8 cellular contexts compared by ENCODE assay signal in the genomic region with DNA sequence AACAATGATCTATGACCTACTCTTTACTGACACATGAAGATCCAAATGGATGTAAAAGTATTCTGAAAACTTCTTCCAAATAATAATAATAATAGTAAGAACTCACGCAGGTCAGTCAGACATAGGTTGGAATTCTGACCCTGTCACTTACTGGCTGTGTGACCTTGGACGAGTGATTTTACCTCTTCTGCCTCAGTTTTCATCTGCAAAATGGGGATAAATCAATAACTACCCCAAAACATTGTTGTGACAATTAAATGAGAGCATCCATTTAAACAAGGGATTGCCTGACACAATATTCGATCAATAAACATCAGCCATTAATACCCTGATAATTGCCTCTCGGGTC. TPM values are rescaled to one million over a fixed set of nuclear protein-coding genes. Genes with fewer than 3 reads are reported as not detected.
DNase-seq lines count a peak whose midpoint lies in the region; ATAC-seq and TF ChIP-seq lines count a peak whose summit lies in the region.

No MANE protein-coding gene starts in this region.

- no peak for TF ChIP-seq CTCF in neural cell (IDR thresholded peaks at IDR 0.05; ENCODE audit: poor library complexity, severe bottlenecking)

- ATAC-seq in left colon (no peak), HG02623 (IDR thresholded peaks at IDR 0.05; ENCODE audit: unreplicated experiment) (no peak)

- H2AFZ ChIP-seq in neural cell (ENCODE audit: low read depth, low read length) = peak overlapping the region; percentile 94

- H4K20me1 ChIP-seq in BLaER1 treated with 17β-estradiol and CSF1 and Interleukin-3, amounts not matched to agents 10 nM and 100 nM = peaks cover 0 to 19% (median 3%) of the 10 kb centered on the region in 11 experiments; a peak in 6 of 22 replicates
- no peaks in the 10 kb centered on the region for H4K20me1 ChIP-seq in neural cell (ENCODE audit: insufficient read depth)

- TF ChIP-seq EP300 in neural cell (conservative IDR thresholded peaks at IDR 0.05; ENCODE audit: poor library complexity, severe bottlenecking) = no peak

- TF ChIP-seq RAD21 in neural cell (conservative IDR thresholded peaks at IDR 0.05) = no peak

- peak overlapping the region; percentile 79 to 91 (median 86) for H3K9ac ChIP-seq in BLaER1 treated with 17β-estradiol and CSF1 and Interleukin-3, amounts not matched to agents 10 nM and 100 nM
- peak overlapping the region; percentile 77 for H3K9ac ChIP-seq in neural cell (ENCODE audit: low read length)

- peaks cover 2% of the 10 kb centered on the region for H3F3A ChIP-seq in neural cell (ENCODE audit: insufficient read depth, low read length, poor library complexity, severe bottlenecking)

- 12 to 13% methylated on average over 4 of the region's 4 CpGs for WGBS in ectodermal cell, 2 experiments

- DNase-seq in MG63 (no peak), left colon (no peak), MV-4-11 (lab: John Stamatoyannopoulos, UW) (no peak), cerebellar nuclear complex (lab: John Stamatoyannopoulos, UW) (no peak)

- H3K36me3 ChIP-seq in BLaER1 treated with 17β-estradiol and CSF1 and Interleukin-3, amounts not matched to agents 10 nM and 100 nM = peaks cover 0 to 13% (median 1%) of the 10 kb centered on the region in 11 experiments; a peak in 11 of 22 replicates
- H3K36me3 ChIP-seq in MG63 = no peaks in the 10 kb centered on the region
- no peaks in the 10 kb centered on the region for H3K36me3 ChIP-seq in ectodermal cell (ENCODE audit: control insufficient read depth, insufficient read depth, low read length)
- no peaks in the 10 kb centered on the region for H3K36me3 ChIP-seq in neural cell (ENCODE audit: insufficient read depth, low read length)

- peaks cover 5% of the 10 kb centered on the region for H3K79me2 ChIP-seq in neural cell (replicated peaks; ENCODE audit: insufficient read depth, low read length)

- peak overlapping the region; percentile 57 to 86 (median 74); a peak in 21 of 22 replicates for H3K27ac ChIP-seq in BLaER1 treated with 17β-estradiol and CSF1 and Interleukin-3, amounts not matched to agents 10 nM and 100 nM
- H3K27ac ChIP-seq in ectodermal cell (ENCODE audit: insufficient read depth, low read depth, low read length, poor library complexity, severe bottlenecking) (no peak overlapping the region), neural cell (ENCODE audit: low read length) (peak overlapping the region; percentile 53)

- no peaks in the 10 kb centered on the region for H3K9me2 ChIP-seq in neural cell (ENCODE audit: insufficient read depth, low read length)

- H3K4me3 ChIP-seq in BLaER1 treated with 17β-estradiol and CSF1 and Interleukin-3, amounts not matched to agents 10 nM and 100 nM = peak overlapping the region; percentile 71 to 94 (median 79)
- H3K4me3 ChIP-seq in MG63 (peak overlapping the region; percentile 91), ectodermal cell (ENCODE audit: insufficient read depth, low read depth, low read length) (peak overlapping the region; percentile 90), neural cell (ENCODE audit: low read length) (peak overlapping the region; percentile 83)

- H3K9me3 ChIP-seq in BLaER1 treated with 17β-estradiol and CSF1 and Interleukin-3, amounts not matched to agents 10 nM and 100 nM (replicated peaks in 1 of 11) = no peaks in the 10 kb centered on the region
- H3K9me3 ChIP-seq in MG63 (no peaks in the 10 kb centered on the region), ectodermal cell (ENCODE audit: control insufficient read depth, low read length) (no peaks in the 10 kb centered on the region), neural cell (ENCODE audit: low read length) (no peaks in the 10 kb centered on the region)

- peaks cover 14 to 23% (median 19%) of the 10 kb centered on the region in 10 experiments for H3K4me1 ChIP-seq in BLaER1 treated with 17β-estradiol and CSF1 and Interleukin-3, amounts not matched to agents 10 nM and 100 nM
- peaks cover 10% of the 10 kb centered on the region for H3K4me1 ChIP-seq in ectodermal cell (ENCODE audit: control insufficient read depth, insufficient read depth, low read length)

- intact Hi-C loops in left colon (cut with DNase I, micrococcal nuclease) = loop anchor here (10.0 kb wide), 4 partner anchors 855 to 1485 kb away; no protein-coding TSS in a partner anchor

- peaks cover 0 to 17% (median 7%) of the 10 kb centered on the region in 11 experiments; a peak in 7 of 22 replicates for H3K27me3 ChIP-seq in BLaER1 treated with 17β-estradiol and CSF1 and Interleukin-3, amounts not matched to agents 10 nM and 100 nM
- no peaks in the 10 kb centered on the region for H3K27me3 ChIP-seq in MG63
- H3K27me3 ChIP-seq in ectodermal cell (ENCODE audit: control insufficient read depth, insufficient read depth, low read length, poor library complexity, severe bottlenecking) = peaks cover 24% of the 10 kb centered on the region
- H3K27me3 ChIP-seq in neural cell (ENCODE audit: insufficient read depth, low read depth, low read length) = peaks cover 5% of the 10 kb centered on the region

- peak overlapping the region; percentile 65 to 93 (median 79) for H3K4me2 ChIP-seq in BLaER1 treated with 17β-estradiol and CSF1 and Interleukin-3, amounts not matched to agents 10 nM and 100 nM
- H3K4me2 ChIP-seq in neural cell (ENCODE audit: low read length) = peak overlapping the region; percentile 66

TF ChIP-seq in neural cell, 6 proteins besides CTCF, POLR2A, EP300 and RAD21:
- TF ChIP-seq SMC3 (conservative IDR thresholded peaks at IDR 0.05; ENCODE audit: poor library complexity) (no peak), TAF1 (IDR thresholded peaks at IDR 0.05; ENCODE audit: low read depth) (no peak), MXI1 (conservative IDR thresholded peaks at IDR 0.05; ENCODE audit: poor library complexity, severe bottlenecking) (no peak), EZH2 (IDR thresholded peaks at IDR 0.05; ENCODE audit: borderline replicate concordance, insufficient read depth, low read length, poor library complexity, severe bottlenecking) (no peak), POLR2AphosphoS5 (IDR thresholded peaks at IDR 0.05) (no peak)
- TF ChIP-seq, protein P1, sequence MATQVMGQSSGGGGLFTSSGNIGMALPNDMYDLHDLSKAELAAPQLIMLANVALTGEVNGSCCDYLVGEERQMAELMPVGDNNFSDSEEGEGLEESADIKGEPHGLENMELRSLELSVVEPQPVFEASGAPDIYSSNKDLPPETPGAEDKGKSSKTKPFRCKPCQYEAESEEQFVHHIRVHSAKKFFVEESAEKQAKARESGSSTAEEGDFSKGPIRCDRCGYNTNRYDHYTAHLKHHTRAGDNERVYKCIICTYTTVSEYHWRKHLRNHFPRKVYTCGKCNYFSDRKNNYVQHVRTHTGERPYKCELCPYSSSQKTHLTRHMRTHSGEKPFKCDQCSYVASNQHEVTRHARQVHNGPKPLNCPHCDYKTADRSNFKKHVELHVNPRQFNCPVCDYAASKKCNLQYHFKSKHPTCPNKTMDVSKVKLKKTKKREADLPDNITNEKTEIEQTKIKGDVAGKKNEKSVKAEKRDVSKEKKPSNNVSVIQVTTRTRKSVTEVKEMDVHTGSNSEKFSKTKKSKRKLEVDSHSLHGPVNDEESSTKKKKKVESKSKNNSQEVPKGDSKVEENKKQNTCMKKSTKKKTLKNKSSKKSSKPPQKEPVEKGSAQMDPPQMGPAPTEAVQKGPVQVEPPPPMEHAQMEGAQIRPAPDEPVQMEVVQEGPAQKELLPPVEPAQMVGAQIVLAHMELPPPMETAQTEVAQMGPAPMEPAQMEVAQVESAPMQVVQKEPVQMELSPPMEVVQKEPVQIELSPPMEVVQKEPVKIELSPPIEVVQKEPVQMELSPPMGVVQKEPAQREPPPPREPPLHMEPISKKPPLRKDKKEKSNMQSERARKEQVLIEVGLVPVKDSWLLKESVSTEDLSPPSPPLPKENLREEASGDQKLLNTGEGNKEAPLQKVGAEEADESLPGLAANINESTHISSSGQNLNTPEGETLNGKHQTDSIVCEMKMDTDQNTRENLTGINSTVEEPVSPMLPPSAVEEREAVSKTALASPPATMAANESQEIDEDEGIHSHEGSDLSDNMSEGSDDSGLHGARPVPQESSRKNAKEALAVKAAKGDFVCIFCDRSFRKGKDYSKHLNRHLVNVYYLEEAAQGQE (IDR thresholded peaks at IDR 0.05; ENCODE audit: borderline replicate concordance) = no peak

RNA-seq across cellular contexts. Expression of a gene that starts 0.6 kb away (rescaled TPM):
- 12.9 and 26.5 TPM in 2 replicates for total RNA-seq in MG63 (2014; rRNA removed; shearing (Covaris generic); ENCODE audit: low replicate concordance)
- polyA plus RNA-seq in ectodermal cell (2013, experiment 1 of 4) = 29.1 TPM
- polyA plus RNA-seq in ectodermal cell (2013, experiment 2 of 4) = 33.0 TPM
- 26.3 TPM for polyA plus RNA-seq in ectodermal cell (2013, experiment 3 of 4)
- 33.2 TPM for polyA plus RNA-seq in ectodermal cell (2013, experiment 4 of 4)
- 14.0 and 27.6 TPM in 2 replicates for polyA plus RNA-seq in neural cell
- 17.8 and 18.5 TPM in 2 replicates for polyA minus RNA-seq in neural cell
- total RNA-seq in left colon = 10 to 100 TPM; 14.3 to 20.6 TPM

RNA-seq across cellular contexts. Expression of a gene that starts 6.1 kb away (rescaled TPM):
- total RNA-seq in MG63 (2014; rRNA removed; shearing (Covaris generic); ENCODE audit: low replicate concordance) = 3.4 and 6.4 TPM in 2 replicates
- polyA plus RNA-seq in ectodermal cell (2013, experiment 1 of 4) = 32.6 TPM
- polyA plus RNA-seq in ectodermal cell (2013, experiment 2 of 4) = 37.4 TPM
- polyA plus RNA-seq in ectodermal cell (2013, experiment 3 of 4) = 34.2 TPM
- 41.5 TPM for polyA plus RNA-seq in ectodermal cell (2013, experiment 4 of 4)
- polyA plus RNA-seq in neural cell = 2.5 and 5.0 TPM in 2 replicates
- polyA minus RNA-seq in neural cell = 8.3 and 10.1 TPM in 2 replicates
- 1 to 10 TPM; 2.0 to 2.4 TPM for total RNA-seq in left colon

RNA-seq across cellular contexts. Expression of a gene that starts 48.5 kb away (rescaled TPM):
- 29.8 and 58.1 TPM in 2 replicates for total RNA-seq in MG63 (2014; rRNA removed; shearing (Covaris generic); ENCODE audit: low replicate concordance)
- 101 TPM for polyA plus RNA-seq in ectodermal cell (2013, experiment 1 of 4)
- 95.4 TPM for polyA plus RNA-seq in ectodermal cell (2013, experiment 2 of 4)
- 76.3 TPM for polyA plus RNA-seq in ectodermal cell (2013, experiment 3 of 4)
- 83.7 TPM for polyA plus RNA-seq in ectodermal cell (2013, experiment 4 of 4)
- polyA plus RNA-seq in neural cell = 46.2 and 59.7 TPM in 2 replicates
- 64.0 and 66.2 TPM in 2 replicates for polyA minus RNA-seq in neural cell
- total RNA-seq in left colon = 10 to 100 TPM; 62.7 to 71.3 TPM
